Comparison of ENCODE assay signal across 1 cellular context in the genomic region with DNA sequence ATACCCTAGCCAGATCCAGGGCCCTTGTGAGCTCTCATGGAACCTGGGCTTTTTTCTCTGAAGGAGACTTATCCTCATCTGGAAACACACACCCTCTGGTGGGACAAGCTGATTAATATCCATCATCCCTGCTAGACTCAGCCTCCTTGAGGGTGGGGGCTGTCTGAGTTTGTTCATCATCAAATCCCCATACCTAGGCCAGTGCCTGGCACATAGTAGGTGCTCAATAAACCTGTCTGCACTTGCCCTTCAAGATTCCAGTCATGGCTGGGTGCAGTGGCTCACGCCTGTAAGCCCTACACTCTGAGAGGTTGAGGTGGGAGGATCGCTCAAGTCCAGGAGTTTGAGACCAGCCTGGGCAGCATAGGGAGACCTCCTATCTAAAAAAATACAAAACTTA.
TF ChIP-seq lines count a peak whose summit lies in the region.

No MANE protein-coding gene starts in this region.

TF ChIP-seq in H1, 55 proteins besides CTCF, POLR2A, EP300 and RAD21:
- no peak for TF ChIP-seq GTF2F1 (IDR thresholded peaks at IDR 0.05; ENCODE audit: borderline replicate concordance, low read depth, low read length)
- TF ChIP-seq PHF8 (conservative IDR thresholded peaks at IDR 0.05; ENCODE audit: low read depth, low read length) = no peak
- no peak for TF ChIP-seq HDAC6 (IDR thresholded peaks at IDR 0.05; ENCODE audit: low read depth, low read length)
- no peak for TF ChIP-seq CREB1 (IDR thresholded peaks at IDR 0.05)
- no peak for TF ChIP-seq SRF (IDR thresholded peaks at IDR 0.05; ENCODE audit: low read depth, low read length)
- TF ChIP-seq BACH1 (IDR thresholded peaks at IDR 0.05; ENCODE audit: low read length) = no peak
- TF ChIP-seq ATF2 (IDR thresholded peaks at IDR 0.05; ENCODE audit: low read length) = no peak
- no peak for TF ChIP-seq SIN3A (conservative IDR thresholded peaks at IDR 0.05 in 1 of 2, IDR thresholded peaks at IDR 0.05 in 1 of 2; ENCODE audit: low read depth in 1 of 2, low read length in 2 of 2)
- TF ChIP-seq, protein P1, sequence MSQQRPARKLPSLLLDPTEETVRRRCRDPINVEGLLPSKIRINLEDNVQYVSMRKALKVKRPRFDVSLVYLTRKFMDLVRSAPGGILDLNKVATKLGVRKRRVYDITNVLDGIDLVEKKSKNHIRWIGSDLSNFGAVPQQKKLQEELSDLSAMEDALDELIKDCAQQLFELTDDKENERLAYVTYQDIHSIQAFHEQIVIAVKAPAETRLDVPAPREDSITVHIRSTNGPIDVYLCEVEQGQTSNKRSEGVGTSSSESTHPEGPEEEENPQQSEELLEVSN (IDR thresholded peaks at IDR 0.05) = no peak
- TF ChIP-seq TCF12 (IDR thresholded peaks at IDR 0.05; ENCODE audit: low read depth, low read length) = no peak
- no peak for TF ChIP-seq CEBPB (IDR thresholded peaks at IDR 0.05; ENCODE audit: low read depth, low read length)
